Comparison of ENCODE assay signal across 18 cellular contexts in genomic region chr3:135779590-135780235, GRCh38.
DNase-seq lines count a peak whose midpoint lies in the region; TF ChIP-seq lines count a peak whose summit lies in the region.
"Had no signal": no experiment of that assay in that cellular context is flagged by ENCODE, and none has a peak within 500 bp of the region (broad histone marks: within the 10 kb centered on the region; RNA-seq: fewer than 3 reads in every experiment).

No MANE protein-coding gene starts in this region.

- DNase-seq in AG10803 (ENCODE audit: low read depth): peak; percentile 29
- DNase-seq in MG63: peak; percentile 6
- DNase-seq in fibroblast of mammary gland (ENCODE audit: low read depth): peak; percentile 18
- DNase-seq in posterior cingulate gyrus: peak in 7 of 10 donors; percentile 23 to 92 (median 49)
- DNase-seq in GM19238 (ENCODE audit: insufficient read length, low spot score): no peak
- DNase-seq in posterior vena cava (ENCODE audit: low spot score): no peak
- no peak for DNase-seq in NCI-H2107 (lab: John Stamatoyannopoulos, UW)
- DNase-seq: CD4-positive, CD25-positive, alpha-beta regulatory T cell; DMS153; KBM-7; NCI-H1105 treated with DMSO at 0.1 percent for 48 hours; NCI-H146; NCI-H1930; NCI-H446; NCI-H524 treated with DMSO at 0.1 percent for 48 hours; NCI-H774; SJCRH30 had no signal

- H3K9me3 ChIP-seq in MG63: no peaks in the 10 kb centered on the region
- H3K9me3 ChIP-seq: A549, SJCRH30 had no signal

- no peaks in the 10 kb centered on the region for H3K36me3 ChIP-seq in MG63
- H3K36me3 ChIP-seq: SJCRH30 had no signal

- no peak overlapping the region for H3K4me3 ChIP-seq in AG10803 (ENCODE audit: low read length)
- H3K4me3 ChIP-seq in MG63: no peak overlapping the region
- no peak overlapping the region for H3K4me3 ChIP-seq in fibroblast of mammary gland (ENCODE audit: control insufficient read depth, low read depth, low read length)
- H3K4me3 ChIP-seq: A549, SJCRH30 had no signal

- TF ChIP-seq CTCF in AG10803 (conservative IDR thresholded peaks at IDR 0.05; ENCODE audit: low read length): no peak
- TF ChIP-seq CTCF in fibroblast of mammary gland (conservative IDR thresholded peaks at IDR 0.05; ENCODE audit: control insufficient read depth, insufficient read depth, low read depth, low read length): no peak

- H3K27me3 ChIP-seq in MG63: no peaks in the 10 kb centered on the region
- H3K27me3 ChIP-seq: SJCRH30 had no signal

- intact Hi-C loops in posterior cingulate gyrus (cut with DNase I): no loop called here
- intact Hi-C loops in posterior vena cava (cut with DNase I): loop anchor here in 1 of 2 donors (5.0 kb wide), 1 partner anchor 1523 kb away; no protein-coding TSS in a partner anchor

Comparison
In these comparisons a context has a peak if more than half of its experiments do, and no peak if none do; other contexts are left out.
1. DNase-seq: peak in AG10803 (single experiment), MG63 (single experiment), fibroblast of mammary gland (single experiment) and posterior cingulate gyrus (7 of 10); none in GM19238 (single experiment), posterior vena cava (single experiment) and NCI-H2107 (single experiment).